1 cellular context compared by ENCODE assay signal in the genomic region with DNA sequence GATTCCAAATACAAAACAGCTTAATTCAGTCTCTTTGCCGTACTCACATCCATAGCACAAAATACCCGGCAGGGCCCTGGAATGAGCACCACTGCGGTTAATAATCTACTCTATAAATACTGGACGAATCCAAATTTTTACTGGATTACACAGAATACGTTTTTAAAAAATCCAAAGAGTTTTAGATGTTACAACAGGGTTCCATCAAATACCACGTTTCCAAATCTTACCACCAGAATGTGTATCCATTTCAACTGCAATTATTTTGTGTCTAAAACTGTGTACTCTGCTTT.
TF ChIP-seq lines count a peak whose summit lies in the region.

No MANE protein-coding gene starts in this region.

TF ChIP-seq in H1, 55 proteins besides CTCF, POLR2A, EP300 and RAD21 (continued from another document):
- TF ChIP-seq, protein P1, sequence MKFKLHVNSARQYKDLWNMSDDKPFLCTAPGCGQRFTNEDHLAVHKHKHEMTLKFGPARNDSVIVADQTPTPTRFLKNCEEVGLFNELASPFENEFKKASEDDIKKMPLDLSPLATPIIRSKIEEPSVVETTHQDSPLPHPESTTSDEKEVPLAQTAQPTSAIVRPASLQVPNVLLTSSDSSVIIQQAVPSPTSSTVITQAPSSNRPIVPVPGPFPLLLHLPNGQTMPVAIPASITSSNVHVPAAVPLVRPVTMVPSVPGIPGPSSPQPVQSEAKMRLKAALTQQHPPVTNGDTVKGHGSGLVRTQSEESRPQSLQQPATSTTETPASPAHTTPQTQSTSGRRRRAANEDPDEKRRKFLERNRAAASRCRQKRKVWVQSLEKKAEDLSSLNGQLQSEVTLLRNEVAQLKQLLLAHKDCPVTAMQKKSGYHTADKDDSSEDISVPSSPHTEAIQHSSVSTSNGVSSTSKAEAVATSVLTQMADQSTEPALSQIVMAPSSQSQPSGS (IDR thresholded peaks at IDR 0.05; ENCODE audit: low read length), result no peak
